ENCODE assay signal across 1 cellular context in genomic region chr3:183924956-183925355, GRCh38.
TF ChIP-seq lines count a peak whose summit lies in the region.

No MANE protein-coding gene starts in this region.

TF ChIP-seq in HepG2, 621 proteins besides CTCF, POLR2A, EP300 and RAD21:
- TF ChIP-seq ZBTB33 (CRISPR knock-in tag; IDR thresholded peaks at IDR 0.05) = peak; percentile 65; the same call in 1 of the 2 replicates
- no peak for TF ChIP-seq XBP1 (CRISPR knock-in tag; IDR thresholded peaks at IDR 0.05)
- TF ChIP-seq FOSL1 (CRISPR knock-in tag; IDR thresholded peaks at IDR 0.05; ENCODE audit: borderline replicate concordance) = no peak
